In the genomic region with DNA sequence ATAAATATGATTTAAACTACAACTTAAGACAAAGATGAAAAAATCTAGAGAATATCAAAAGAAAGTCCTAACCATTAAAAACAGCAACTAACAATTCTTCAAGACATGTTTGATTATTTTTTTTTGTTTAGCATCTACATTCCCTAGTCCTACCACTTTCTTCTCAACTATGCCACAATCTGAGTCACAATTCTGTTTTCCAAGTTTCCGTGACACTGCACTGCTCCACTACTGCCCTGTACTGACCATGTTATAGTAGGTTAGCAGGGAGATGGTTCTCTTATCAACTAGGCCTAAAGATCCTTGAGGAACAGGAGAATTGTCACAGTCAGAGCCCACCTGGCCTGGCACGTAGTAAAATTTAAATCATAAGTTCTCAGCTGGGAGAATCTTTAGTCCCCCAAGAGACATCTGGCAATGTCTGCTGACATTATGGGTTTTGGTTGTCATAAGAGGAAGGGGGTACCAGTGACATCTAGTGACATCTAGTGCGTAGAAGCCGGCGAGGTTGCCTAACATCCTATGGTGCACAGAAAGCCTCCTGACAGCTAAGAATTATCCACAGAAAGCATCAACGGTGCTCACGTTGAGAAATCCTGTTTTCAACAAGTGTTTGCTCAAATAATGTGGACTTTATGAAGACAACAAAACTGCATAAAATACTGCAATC, we compare ENCODE assay signal across 16 cellular contexts.
"Had no signal": no experiment of that assay in that cellular context is flagged by ENCODE, and none has a peak within 500 bp of the region (broad histone marks: within the 10 kb centered on the region; RNA-seq: fewer than 3 reads in every experiment).

No MANE protein-coding gene starts in this region.

- H3K9me3 Mint-ChIP-seq: stimulated activated effector memory CD8-positive, alpha-beta T cell treated with anti-CD3 and anti-CD28 coated beads, Interleukin-12 subunit alpha, Interleukin-12 subunit beta, amount 100 ng/mL, for 72 hours had no signal

- DNase-seq: activated CD4-positive, alpha-beta T cell treated with anti-CD3 and anti-CD28 coated beads for 4 hours; activated CD8-positive, alpha-beta memory T cell treated with anti-CD3 and anti-CD28 coated beads, Interleukin-2, amount 50 U/mL, for 48 hours; activated CD8-positive, alpha-beta T cell treated with anti-CD3 and anti-CD28 coated beads for 36 hours; activated naive CD8-positive, alpha-beta T cell treated with anti-CD3 and anti-CD28 coated beads, Interleukin-2, amount 50 U/mL, for 24 hours; cortex of kidney; effector CD8-positive, alpha-beta T cell; kidney glomerular epithelial cell; lower lobe of right lung; naive thymus-derived CD4-positive, alpha-beta T cell; right cardiac atrium; T-cell had no signal

- H3K4me3 Mint-ChIP-seq: activated CD8-positive, alpha-beta T cell treated with anti-CD3 and anti-CD28 coated beads for 36 hours; activated naive CD8-positive, alpha-beta T cell treated with anti-CD3 and anti-CD28 coated beads, Interleukin-2, amount 50 U/mL, for 24 hours; naive thymus-derived CD4-positive, alpha-beta T cell; stimulated activated effector memory CD8-positive, alpha-beta T cell treated with anti-CD3 and anti-CD28 coated beads, Interleukin-12 subunit alpha, Interleukin-12 subunit beta, amount 100 ng/mL, for 72 hours; T-cell had no signal

- ATAC-seq: activated CD8-positive, alpha-beta T cell treated with anti-CD3 and anti-CD28 coated beads for 36 hours; activated naive CD8-positive, alpha-beta T cell treated with anti-CD3 and anti-CD28 coated beads, Interleukin-2, amount 50 U/mL, for 24 hours; gastroesophageal sphincter; lower lobe of right lung; naive thymus-derived CD4-positive, alpha-beta T cell; right cardiac atrium; stimulated activated effector memory CD8-positive, alpha-beta T cell treated with anti-CD3 and anti-CD28 coated beads, Interleukin-12 subunit alpha, Interleukin-12 subunit beta, amount 100 ng/mL, for 72 hours; T-cell had no signal

- H3K27ac Mint-ChIP-seq: activated CD8-positive, alpha-beta T cell treated with anti-CD3 and anti-CD28 coated beads for 36 hours; activated naive CD8-positive, alpha-beta T cell treated with anti-CD3 and anti-CD28 coated beads, Interleukin-2, amount 50 U/mL, for 24 hours; naive thymus-derived CD4-positive, alpha-beta T cell; stimulated activated effector memory CD8-positive, alpha-beta T cell treated with anti-CD3 and anti-CD28 coated beads, Interleukin-12 subunit alpha, Interleukin-12 subunit beta, amount 100 ng/mL, for 72 hours; T-cell had no signal

- H3K4me1 ChIP-seq: ascending aorta, gastroesophageal sphincter, lower lobe of right lung, tibial nerve had no signal

- H3K4me1 Mint-ChIP-seq: activated naive CD8-positive, alpha-beta T cell treated with anti-CD3 and anti-CD28 coated beads, Interleukin-2, amount 50 U/mL, for 24 hours; naive thymus-derived CD4-positive, alpha-beta T cell; stimulated activated effector memory CD8-positive, alpha-beta T cell treated with anti-CD3 and anti-CD28 coated beads, Interleukin-12 subunit alpha, Interleukin-12 subunit beta, amount 100 ng/mL, for 72 hours; T-cell had no signal

- H3K4me3 ChIP-seq: ascending aorta, gastroesophageal sphincter, lower lobe of right lung, smooth muscle cell, tibial nerve had no signal

- H3K9me3 ChIP-seq: ascending aorta, lower lobe of right lung had no signal

- H3K27me3 Mint-ChIP-seq: activated CD8-positive, alpha-beta T cell treated with anti-CD3 and anti-CD28 coated beads for 36 hours; activated naive CD8-positive, alpha-beta T cell treated with anti-CD3 and anti-CD28 coated beads, Interleukin-2, amount 50 U/mL, for 24 hours; naive thymus-derived CD4-positive, alpha-beta T cell; T-cell had no signal

- H3K27ac ChIP-seq: ascending aorta, gastroesophageal sphincter, lower lobe of right lung, tibial nerve had no signal

- H3K36me3 Mint-ChIP-seq: stimulated activated effector memory CD8-positive, alpha-beta T cell treated with anti-CD3 and anti-CD28 coated beads, Interleukin-12 subunit alpha, Interleukin-12 subunit beta, amount 100 ng/mL, for 72 hours; T-cell had no signal

- H3K36me3 ChIP-seq: ascending aorta, gastroesophageal sphincter, lower lobe of right lung, tibial nerve had no signal

- H3K27me3 ChIP-seq: ascending aorta, gastroesophageal sphincter, tibial nerve had no signal
